Comparison of ENCODE assay signal across 2 cellular contexts in the genomic region with DNA sequence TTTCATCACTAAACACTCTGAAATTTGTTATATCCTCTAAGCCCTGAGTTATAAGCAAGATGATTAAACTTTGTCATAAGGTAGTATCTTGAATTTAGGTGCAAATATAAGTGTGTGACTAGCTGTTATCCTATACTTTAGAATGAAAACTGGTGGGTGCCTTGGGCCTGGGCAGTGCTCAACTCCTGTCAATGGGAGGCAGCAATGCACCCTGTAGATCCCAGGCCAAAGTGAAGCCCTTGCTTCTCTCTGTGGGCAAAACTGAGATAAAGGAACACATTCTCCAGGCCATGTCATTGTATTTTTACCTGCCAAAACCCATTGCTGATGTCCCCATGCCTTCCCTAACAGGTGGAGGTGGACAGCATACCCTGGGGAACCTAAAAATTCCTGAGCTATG.
TF ChIP-seq lines count a peak whose summit lies in the region.

No MANE protein-coding gene starts in this region.

TF ChIP-seq in GM23338, 12 proteins besides CTCF, POLR2A, EP300 and RAD21 (continued from another document):
- TF ChIP-seq ZNF114 (CRISPR knock-in tag; IDR thresholded peaks at IDR 0.05) (no peak), JUNB (IDR thresholded peaks at IDR 0.05; ENCODE audit: unreplicated experiment) (no peak), NANOG (IDR thresholded peaks at IDR 0.05; ENCODE audit: borderline replicate concordance) (no peak), STAT1 (IDR thresholded peaks at IDR 0.05; ENCODE audit: unreplicated experiment) (no peak), CREB1 (CRISPR knock-in tag; IDR thresholded peaks at IDR 0.05; ENCODE audit: low read depth) (no peak), POLR2AphosphoS5 (IDR thresholded peaks at IDR 0.05; ENCODE audit: low read depth) (no peak), ZNF331 (CRISPR knock-in tag; IDR thresholded peaks at IDR 0.05; ENCODE audit: low read depth) (no peak)
- TF ChIP-seq, protein P1, sequence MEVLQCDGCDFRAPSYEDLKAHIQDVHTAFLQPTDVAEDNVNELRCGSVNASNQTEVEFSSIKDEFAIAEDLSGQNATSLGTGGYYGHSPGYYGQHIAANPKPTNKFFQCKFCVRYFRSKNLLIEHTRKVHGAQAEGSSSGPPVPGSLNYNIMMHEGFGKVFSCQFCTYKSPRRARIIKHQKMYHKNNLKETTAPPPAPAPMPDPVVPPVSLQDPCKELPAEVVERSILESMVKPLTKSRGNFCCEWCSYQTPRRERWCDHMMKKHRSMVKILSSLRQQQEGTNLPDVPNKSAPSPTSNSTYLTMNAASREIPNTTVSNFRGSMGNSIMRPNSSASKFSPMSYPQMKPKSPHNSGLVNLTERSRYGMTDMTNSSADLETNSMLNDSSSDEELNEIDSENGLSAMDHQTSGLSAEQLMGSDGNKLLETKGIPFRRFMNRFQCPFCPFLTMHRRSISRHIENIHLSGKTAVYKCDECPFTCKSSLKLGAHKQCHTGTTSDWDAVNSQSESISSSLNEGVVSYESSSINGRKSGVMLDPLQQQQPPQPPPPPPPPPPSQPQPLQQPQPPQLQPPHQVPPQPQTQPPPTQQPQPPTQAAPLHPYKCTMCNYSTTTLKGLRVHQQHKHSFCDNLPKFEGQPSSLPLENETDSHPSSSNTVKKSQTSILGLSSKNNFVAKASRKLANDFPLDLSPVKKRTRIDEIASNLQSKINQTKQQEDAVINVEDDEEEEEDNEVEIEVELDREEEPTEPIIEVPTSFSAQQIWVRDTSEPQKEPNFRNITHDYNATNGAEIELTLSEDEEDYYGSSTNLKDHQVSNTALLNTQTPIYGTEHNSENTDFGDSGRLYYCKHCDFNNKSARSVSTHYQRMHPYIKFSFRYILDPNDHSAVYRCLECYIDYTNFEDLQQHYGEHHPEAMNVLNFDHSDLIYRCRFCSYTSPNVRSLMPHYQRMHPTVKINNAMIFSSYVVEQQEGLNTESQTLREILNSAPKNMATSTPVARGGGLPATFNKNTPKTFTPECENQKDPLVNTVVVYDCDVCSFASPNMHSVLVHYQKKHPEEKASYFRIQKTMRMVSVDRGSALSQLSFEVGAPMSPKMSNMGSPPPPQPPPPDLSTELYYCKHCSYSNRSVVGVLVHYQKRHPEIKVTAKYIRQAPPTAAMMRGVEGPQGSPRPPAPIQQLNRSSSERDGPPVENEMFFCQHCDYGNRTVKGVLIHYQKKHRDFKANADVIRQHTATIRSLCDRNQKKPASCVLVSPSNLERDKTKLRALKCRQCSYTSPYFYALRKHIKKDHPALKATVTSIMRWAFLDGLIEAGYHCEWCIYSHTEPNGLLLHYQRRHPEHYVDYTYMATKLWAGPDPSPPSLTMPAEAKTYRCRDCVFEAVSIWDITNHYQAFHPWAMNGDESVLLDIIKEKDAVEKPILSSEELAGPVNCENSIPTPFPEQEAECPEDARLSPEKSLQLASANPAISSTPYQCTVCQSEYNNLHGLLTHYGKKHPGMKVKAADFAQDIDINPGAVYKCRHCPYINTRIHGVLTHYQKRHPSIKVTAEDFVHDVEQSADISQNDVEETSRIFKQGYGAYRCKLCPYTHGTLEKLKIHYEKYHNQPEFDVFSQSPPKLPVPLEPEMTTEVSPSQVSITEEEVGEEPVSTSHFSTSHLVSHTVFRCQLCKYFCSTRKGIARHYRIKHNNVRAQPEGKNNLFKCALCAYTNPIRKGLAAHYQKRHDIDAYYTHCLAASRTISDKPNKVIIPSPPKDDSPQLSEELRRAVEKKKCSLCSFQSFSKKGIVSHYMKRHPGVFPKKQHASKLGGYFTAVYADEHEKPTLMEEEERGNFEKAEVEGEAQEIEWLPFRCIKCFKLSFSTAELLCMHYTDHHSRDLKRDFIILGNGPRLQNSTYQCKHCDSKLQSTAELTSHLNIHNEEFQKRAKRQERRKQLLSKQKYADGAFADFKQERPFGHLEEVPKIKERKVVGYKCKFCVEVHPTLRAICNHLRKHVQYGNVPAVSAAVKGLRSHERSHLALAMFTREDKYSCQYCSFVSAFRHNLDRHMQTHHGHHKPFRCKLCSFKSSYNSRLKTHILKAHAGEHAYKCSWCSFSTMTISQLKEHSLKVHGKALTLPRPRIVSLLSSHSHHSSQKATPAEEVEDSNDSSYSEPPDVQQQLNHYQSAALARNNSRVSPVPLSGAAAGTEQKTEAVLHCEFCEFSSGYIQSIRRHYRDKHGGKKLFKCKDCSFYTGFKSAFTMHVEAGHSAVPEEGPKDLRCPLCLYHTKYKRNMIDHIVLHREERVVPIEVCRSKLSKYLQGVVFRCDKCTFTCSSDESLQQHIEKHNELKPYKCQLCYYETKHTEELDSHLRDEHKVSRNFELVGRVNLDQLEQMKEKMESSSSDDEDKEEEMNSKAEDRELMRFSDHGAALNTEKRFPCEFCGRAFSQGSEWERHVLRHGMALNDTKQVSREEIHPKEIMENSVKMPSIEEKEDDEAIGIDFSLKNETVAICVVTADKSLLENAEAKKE (CRISPR knock-in tag; IDR thresholded peaks at IDR 0.05): no peak
- TF ChIP-seq, protein P2, sequence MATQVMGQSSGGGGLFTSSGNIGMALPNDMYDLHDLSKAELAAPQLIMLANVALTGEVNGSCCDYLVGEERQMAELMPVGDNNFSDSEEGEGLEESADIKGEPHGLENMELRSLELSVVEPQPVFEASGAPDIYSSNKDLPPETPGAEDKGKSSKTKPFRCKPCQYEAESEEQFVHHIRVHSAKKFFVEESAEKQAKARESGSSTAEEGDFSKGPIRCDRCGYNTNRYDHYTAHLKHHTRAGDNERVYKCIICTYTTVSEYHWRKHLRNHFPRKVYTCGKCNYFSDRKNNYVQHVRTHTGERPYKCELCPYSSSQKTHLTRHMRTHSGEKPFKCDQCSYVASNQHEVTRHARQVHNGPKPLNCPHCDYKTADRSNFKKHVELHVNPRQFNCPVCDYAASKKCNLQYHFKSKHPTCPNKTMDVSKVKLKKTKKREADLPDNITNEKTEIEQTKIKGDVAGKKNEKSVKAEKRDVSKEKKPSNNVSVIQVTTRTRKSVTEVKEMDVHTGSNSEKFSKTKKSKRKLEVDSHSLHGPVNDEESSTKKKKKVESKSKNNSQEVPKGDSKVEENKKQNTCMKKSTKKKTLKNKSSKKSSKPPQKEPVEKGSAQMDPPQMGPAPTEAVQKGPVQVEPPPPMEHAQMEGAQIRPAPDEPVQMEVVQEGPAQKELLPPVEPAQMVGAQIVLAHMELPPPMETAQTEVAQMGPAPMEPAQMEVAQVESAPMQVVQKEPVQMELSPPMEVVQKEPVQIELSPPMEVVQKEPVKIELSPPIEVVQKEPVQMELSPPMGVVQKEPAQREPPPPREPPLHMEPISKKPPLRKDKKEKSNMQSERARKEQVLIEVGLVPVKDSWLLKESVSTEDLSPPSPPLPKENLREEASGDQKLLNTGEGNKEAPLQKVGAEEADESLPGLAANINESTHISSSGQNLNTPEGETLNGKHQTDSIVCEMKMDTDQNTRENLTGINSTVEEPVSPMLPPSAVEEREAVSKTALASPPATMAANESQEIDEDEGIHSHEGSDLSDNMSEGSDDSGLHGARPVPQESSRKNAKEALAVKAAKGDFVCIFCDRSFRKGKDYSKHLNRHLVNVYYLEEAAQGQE (IDR thresholded peaks at IDR 0.05; ENCODE audit: unreplicated experiment): no peak

TF ChIP-seq in WTC11, 78 proteins besides CTCF, POLR2A, EP300 and RAD21 (continued from another document):
- TF ChIP-seq, protein P3, sequence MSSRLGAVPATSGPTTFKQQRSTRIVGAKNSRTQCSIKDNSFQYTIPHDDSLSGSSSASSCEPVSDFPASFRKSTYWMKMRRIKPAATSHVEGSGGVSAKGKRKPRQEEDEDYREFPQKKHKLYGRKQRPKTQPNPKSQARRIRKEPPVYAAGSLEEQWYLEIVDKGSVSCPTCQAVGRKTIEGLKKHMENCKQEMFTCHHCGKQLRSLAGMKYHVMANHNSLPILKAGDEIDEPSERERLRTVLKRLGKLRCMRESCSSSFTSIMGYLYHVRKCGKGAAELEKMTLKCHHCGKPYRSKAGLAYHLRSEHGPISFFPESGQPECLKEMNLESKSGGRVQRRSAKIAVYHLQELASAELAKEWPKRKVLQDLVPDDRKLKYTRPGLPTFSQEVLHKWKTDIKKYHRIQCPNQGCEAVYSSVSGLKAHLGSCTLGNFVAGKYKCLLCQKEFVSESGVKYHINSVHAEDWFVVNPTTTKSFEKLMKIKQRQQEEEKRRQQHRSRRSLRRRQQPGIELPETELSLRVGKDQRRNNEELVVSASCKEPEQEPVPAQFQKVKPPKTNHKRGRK (CRISPR knock-in tag; IDR thresholded peaks at IDR 0.05; ENCODE audit: borderline replicate concordance): no peak
- TF ChIP-seq, protein P4, sequence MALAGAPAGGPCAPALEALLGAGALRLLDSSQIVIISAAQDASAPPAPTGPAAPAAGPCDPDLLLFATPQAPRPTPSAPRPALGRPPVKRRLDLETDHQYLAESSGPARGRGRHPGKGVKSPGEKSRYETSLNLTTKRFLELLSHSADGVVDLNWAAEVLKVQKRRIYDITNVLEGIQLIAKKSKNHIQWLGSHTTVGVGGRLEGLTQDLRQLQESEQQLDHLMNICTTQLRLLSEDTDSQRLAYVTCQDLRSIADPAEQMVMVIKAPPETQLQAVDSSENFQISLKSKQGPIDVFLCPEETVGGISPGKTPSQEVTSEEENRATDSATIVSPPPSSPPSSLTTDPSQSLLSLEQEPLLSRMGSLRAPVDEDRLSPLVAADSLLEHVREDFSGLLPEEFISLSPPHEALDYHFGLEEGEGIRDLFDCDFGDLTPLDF (CRISPR knock-in tag; IDR thresholded peaks at IDR 0.05): no peak
- TF ChIP-seq ETV6 (CRISPR knock-in tag; IDR thresholded peaks at IDR 0.05): no peak
- no peak for TF ChIP-seq ZNF671 (CRISPR knock-in tag; IDR thresholded peaks at IDR 0.05)
- TF ChIP-seq, protein P5, sequence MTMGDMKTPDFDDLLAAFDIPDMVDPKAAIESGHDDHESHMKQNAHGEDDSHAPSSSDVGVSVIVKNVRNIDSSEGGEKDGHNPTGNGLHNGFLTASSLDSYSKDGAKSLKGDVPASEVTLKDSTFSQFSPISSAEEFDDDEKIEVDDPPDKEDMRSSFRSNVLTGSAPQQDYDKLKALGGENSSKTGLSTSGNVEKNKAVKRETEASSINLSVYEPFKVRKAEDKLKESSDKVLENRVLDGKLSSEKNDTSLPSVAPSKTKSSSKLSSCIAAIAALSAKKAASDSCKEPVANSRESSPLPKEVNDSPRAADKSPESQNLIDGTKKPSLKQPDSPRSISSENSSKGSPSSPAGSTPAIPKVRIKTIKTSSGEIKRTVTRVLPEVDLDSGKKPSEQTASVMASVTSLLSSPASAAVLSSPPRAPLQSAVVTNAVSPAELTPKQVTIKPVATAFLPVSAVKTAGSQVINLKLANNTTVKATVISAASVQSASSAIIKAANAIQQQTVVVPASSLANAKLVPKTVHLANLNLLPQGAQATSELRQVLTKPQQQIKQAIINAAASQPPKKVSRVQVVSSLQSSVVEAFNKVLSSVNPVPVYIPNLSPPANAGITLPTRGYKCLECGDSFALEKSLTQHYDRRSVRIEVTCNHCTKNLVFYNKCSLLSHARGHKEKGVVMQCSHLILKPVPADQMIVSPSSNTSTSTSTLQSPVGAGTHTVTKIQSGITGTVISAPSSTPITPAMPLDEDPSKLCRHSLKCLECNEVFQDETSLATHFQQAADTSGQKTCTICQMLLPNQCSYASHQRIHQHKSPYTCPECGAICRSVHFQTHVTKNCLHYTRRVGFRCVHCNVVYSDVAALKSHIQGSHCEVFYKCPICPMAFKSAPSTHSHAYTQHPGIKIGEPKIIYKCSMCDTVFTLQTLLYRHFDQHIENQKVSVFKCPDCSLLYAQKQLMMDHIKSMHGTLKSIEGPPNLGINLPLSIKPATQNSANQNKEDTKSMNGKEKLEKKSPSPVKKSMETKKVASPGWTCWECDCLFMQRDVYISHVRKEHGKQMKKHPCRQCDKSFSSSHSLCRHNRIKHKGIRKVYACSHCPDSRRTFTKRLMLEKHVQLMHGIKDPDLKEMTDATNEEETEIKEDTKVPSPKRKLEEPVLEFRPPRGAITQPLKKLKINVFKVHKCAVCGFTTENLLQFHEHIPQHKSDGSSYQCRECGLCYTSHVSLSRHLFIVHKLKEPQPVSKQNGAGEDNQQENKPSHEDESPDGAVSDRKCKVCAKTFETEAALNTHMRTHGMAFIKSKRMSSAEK (CRISPR knock-in tag; IDR thresholded peaks at IDR 0.05; ENCODE audit: borderline replicate concordance): no peak
- TF ChIP-seq, protein P6, sequence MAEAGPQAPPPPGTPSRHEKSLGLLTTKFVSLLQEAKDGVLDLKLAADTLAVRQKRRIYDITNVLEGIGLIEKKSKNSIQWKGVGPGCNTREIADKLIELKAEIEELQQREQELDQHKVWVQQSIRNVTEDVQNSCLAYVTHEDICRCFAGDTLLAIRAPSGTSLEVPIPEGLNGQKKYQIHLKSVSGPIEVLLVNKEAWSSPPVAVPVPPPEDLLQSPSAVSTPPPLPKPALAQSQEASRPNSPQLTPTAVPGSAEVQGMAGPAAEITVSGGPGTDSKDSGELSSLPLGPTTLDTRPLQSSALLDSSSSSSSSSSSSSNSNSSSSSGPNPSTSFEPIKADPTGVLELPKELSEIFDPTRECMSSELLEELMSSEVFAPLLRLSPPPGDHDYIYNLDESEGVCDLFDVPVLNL (CRISPR knock-in tag; IDR thresholded peaks at IDR 0.05; ENCODE audit: borderline replicate concordance, low read depth): no peak
- TF ChIP-seq, protein P7, sequence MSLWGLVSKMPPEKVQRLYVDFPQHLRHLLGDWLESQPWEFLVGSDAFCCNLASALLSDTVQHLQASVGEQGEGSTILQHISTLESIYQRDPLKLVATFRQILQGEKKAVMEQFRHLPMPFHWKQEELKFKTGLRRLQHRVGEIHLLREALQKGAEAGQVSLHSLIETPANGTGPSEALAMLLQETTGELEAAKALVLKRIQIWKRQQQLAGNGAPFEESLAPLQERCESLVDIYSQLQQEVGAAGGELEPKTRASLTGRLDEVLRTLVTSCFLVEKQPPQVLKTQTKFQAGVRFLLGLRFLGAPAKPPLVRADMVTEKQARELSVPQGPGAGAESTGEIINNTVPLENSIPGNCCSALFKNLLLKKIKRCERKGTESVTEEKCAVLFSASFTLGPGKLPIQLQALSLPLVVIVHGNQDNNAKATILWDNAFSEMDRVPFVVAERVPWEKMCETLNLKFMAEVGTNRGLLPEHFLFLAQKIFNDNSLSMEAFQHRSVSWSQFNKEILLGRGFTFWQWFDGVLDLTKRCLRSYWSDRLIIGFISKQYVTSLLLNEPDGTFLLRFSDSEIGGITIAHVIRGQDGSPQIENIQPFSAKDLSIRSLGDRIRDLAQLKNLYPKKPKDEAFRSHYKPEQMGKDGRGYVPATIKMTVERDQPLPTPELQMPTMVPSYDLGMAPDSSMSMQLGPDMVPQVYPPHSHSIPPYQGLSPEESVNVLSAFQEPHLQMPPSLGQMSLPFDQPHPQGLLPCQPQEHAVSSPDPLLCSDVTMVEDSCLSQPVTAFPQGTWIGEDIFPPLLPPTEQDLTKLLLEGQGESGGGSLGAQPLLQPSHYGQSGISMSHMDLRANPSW (CRISPR knock-in tag; conservative IDR thresholded peaks at IDR 0.05; ENCODE audit: low read depth): no peak
- TF ChIP-seq, protein P8, sequence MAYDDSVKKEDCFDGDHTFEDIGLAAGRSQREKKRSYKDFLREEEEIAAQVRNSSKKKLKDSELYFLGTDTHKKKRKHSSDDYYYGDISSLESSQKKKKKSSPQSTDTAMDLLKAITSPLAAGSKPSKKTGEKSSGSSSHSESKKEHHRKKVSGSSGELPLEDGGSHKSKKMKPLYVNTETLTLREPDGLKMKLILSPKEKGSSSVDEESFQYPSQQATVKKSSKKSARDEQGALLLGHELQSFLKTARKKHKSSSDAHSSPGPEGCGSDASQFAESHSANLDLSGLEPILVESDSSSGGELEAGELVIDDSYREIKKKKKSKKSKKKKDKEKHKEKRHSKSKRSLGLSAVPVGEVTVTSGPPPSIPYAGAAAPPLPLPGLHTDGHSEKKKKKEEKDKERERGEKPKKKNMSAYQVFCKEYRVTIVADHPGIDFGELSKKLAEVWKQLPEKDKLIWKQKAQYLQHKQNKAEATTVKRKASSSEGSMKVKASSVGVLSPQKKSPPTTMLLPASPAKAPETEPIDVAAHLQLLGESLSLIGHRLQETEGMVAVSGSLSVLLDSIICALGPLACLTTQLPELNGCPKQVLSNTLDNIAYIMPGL (CRISPR knock-in tag; IDR thresholded peaks at IDR 0.05): no peak
- no peak for TF ChIP-seq ZNF416 (CRISPR knock-in tag; IDR thresholded peaks at IDR 0.05)
- TF ChIP-seq NFE2L1 (CRISPR knock-in tag; IDR thresholded peaks at IDR 0.05): no peak
- TF ChIP-seq TP53 (CRISPR knock-in tag; IDR thresholded peaks at IDR 0.05): no peak
